Comparison of ENCODE assay signal across 1 cellular context in the genomic region with DNA sequence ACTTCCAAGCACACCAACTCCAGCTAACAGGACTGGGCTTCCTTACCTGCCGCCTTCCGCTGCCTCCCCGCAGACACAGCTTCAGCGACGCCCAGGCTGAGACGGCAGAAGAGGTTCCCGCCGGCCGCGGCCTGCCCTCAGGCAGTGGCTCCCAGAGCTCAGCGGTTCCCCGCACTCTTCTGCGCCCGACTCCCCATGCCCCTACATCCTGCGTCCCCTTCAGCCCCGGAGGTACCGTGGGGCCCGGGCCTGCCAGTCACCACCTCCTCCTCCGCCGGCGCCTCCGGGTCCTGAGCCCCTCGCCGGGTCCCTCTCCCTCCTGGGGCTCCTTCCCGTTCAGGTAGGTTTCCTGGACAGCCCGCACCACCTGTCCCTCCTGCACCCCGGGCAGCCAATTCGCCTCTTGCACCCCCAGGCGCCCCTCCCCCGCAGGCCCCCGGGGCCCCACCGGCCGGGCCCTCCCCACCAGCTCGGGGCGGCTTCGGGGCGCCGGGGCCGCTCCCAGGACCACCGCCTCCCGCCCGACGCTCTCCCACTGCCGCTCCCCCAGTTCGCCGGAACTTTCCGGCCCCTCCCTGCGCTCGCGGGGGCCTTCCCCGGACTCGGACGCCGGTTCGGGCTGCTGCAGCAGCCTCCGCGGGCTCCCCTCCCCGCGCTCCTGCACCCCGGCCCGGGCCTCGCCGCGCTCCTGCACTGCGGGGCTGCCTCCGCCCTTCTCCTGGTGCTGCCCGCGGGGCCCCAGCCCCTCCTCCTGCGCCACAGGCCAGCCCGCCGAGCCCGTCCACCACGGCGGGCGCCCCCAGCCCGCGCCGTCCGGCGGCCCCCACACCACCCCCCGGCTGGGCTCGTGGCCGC.
A peak's percentile ranks its signal among the peaks of the same experiment; 100 is the strongest.
TF ChIP-seq lines count a peak whose summit lies in the region.

A gene (minus strand): TSS at position 113 of the 855 bp plus-strand sequence. CDS start 19,963 bp downstream, outside the sequence.

TF ChIP-seq in HepG2, 621 proteins besides CTCF, POLR2A, EP300 and RAD21 (continued from another document and continues in another):
- TF ChIP-seq, protein P1, sequence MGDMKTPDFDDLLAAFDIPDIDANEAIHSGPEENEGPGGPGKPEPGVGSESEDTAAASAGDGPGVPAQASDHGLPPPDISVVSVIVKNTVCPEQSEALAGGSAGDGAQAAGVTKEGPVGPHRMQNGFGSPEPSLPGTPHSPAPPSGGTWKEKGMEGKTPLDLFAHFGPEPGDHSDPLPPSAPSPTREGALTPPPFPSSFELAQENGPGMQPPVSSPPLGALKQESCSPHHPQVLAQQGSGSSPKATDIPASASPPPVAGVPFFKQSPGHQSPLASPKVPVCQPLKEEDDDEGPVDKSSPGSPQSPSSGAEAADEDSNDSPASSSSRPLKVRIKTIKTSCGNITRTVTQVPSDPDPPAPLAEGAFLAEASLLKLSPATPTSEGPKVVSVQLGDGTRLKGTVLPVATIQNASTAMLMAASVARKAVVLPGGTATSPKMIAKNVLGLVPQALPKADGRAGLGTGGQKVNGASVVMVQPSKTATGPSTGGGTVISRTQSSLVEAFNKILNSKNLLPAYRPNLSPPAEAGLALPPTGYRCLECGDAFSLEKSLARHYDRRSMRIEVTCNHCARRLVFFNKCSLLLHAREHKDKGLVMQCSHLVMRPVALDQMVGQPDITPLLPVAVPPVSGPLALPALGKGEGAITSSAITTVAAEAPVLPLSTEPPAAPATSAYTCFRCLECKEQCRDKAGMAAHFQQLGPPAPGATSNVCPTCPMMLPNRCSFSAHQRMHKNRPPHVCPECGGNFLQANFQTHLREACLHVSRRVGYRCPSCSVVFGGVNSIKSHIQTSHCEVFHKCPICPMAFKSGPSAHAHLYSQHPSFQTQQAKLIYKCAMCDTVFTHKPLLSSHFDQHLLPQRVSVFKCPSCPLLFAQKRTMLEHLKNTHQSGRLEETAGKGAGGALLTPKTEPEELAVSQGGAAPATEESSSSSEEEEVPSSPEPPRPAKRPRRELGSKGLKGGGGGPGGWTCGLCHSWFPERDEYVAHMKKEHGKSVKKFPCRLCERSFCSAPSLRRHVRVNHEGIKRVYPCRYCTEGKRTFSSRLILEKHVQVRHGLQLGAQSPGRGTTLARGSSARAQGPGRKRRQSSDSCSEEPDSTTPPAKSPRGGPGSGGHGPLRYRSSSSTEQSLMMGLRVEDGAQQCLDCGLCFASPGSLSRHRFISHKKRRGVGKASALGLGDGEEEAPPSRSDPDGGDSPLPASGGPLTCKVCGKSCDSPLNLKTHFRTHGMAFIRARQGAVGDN (CRISPR knock-in tag; IDR thresholded peaks at IDR 0.05), result peak; percentile 62
- TF ChIP-seq ZFY (CRISPR knock-in tag; IDR thresholded peaks at IDR 0.05) (peak; percentile 41; the same call in 1 of the 2 replicates), ZZZ3 (CRISPR knock-in tag; IDR thresholded peaks at IDR 0.05; ENCODE audit: borderline replicate concordance) (no peak), ZNF563 (CRISPR knock-in tag; IDR thresholded peaks at IDR 0.05) (no peak), ELF4 (CRISPR knock-in tag; IDR thresholded peaks at IDR 0.05; ENCODE audit: borderline replicate concordance) (no peak), NFKBIZ (CRISPR knock-in tag; IDR thresholded peaks at IDR 0.05) (no peak), RFX1 (IDR thresholded peaks at IDR 0.05) (no peak), POGZ (CRISPR knock-in tag; IDR thresholded peaks at IDR 0.05) (no peak), EHMT2 (IDR thresholded peaks at IDR 0.05; ENCODE audit: borderline replicate concordance, low read depth, low read length) (no peak), NR3C1 (CRISPR knock-in tag; IDR thresholded peaks at IDR 0.05) (no peak), MTA1 (CRISPR knock-in tag; IDR thresholded peaks at IDR 0.05; ENCODE audit: borderline replicate concordance) (no peak), ZNF460 (CRISPR knock-in tag; IDR thresholded peaks at IDR 0.05; ENCODE audit: borderline replicate concordance) (no peak), SRSF1 (optimal IDR thresholded peaks at IDR 0.05; ENCODE audit: low read depth, low read length) (peak; percentile 25), ZNF510 (CRISPR knock-in tag; IDR thresholded peaks at IDR 0.05; ENCODE audit: low read depth) (no peak), ZFP36 (IDR thresholded peaks at IDR 0.05; ENCODE audit: borderline replicate concordance, low read depth, low read length, partially characterized antibody) (no peak), ZNF841 (CRISPR knock-in tag; IDR thresholded peaks at IDR 0.05; ENCODE audit: borderline replicate concordance) (no peak), ZNF549 (CRISPR knock-in tag; IDR thresholded peaks at IDR 0.05) (no peak), SMAD3 (CRISPR knock-in tag; IDR thresholded peaks at IDR 0.05) (no peak), ZNF331 (CRISPR knock-in tag; IDR thresholded peaks at IDR 0.05) (no peak), SRSF9 (IDR thresholded peaks at IDR 0.05; ENCODE audit: borderline replicate concordance, insufficient read depth, low read depth, low read length, poor library complexity, severe bottlenecking) (no peak), ZNF337 (CRISPR knock-in tag; IDR thresholded peaks at IDR 0.05; ENCODE audit: borderline replicate concordance, low read depth) (no peak), NCOR1 (IDR thresholded peaks at IDR 0.05; ENCODE audit: borderline replicate concordance, low read length) (no peak), ADNP (CRISPR knock-in tag; IDR thresholded peaks at IDR 0.05) (no peak), ZKSCAN8 (CRISPR knock-in tag; IDR thresholded peaks at IDR 0.05; ENCODE audit: borderline replicate concordance) (no peak), ZNF329 (CRISPR knock-in tag; IDR thresholded peaks at IDR 0.05; ENCODE audit: low read depth) (no peak), ZNF234 (CRISPR knock-in tag; conservative IDR thresholded peaks at IDR 0.05) (no peak), RORA (CRISPR knock-in tag; IDR thresholded peaks at IDR 0.05) (no peak), TEAD2 (CRISPR knock-in tag; IDR thresholded peaks at IDR 0.05) (no peak), PHB2 (IDR thresholded peaks at IDR 0.05; ENCODE audit: partially characterized antibody) (no peak), SAP130 (CRISPR knock-in tag; IDR thresholded peaks at IDR 0.05; ENCODE audit: low read depth) (no peak; the same call in 1 of the 2 replicates), KDM3A (CRISPR knock-in tag; IDR thresholded peaks at IDR 0.05; ENCODE audit: low read depth) (no peak), ZNF432 (CRISPR knock-in tag; IDR thresholded peaks at IDR 0.05; ENCODE audit: borderline replicate concordance) (no peak), ZNF225 (CRISPR knock-in tag; IDR thresholded peaks at IDR 0.05) (no peak), FOXC1 (CRISPR knock-in tag; IDR thresholded peaks at IDR 0.05; ENCODE audit: borderline replicate concordance) (0 out of 2 replicates have a peak, but pooled peaks have one; percentile 32), GTF3A (CRISPR knock-in tag; conservative IDR thresholded peaks at IDR 0.05) (no peak), ZSCAN20 (CRISPR knock-in tag; IDR thresholded peaks at IDR 0.05; ENCODE audit: borderline replicate concordance) (no peak)
- TF ChIP-seq, protein P2, sequence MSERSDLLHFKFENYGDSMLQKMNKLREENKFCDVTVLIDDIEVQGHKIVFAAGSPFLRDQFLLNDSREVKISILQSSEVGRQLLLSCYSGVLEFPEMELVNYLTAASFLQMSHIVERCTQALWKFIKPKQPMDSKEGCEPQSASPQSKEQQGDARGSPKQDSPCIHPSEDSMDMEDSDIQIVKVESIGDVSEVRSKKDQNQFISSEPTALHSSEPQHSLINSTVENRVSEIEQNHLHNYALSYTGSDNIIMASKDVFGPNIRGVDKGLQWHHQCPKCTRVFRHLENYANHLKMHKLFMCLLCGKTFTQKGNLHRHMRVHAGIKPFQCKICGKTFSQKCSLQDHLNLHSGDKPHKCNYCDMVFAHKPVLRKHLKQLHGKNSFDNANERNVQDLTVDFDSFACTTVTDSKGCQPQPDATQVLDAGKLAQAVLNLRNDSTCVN (CRISPR knock-in tag; IDR thresholded peaks at IDR 0.05; ENCODE audit: borderline replicate concordance), result no peak
- TF ChIP-seq, protein P3, sequence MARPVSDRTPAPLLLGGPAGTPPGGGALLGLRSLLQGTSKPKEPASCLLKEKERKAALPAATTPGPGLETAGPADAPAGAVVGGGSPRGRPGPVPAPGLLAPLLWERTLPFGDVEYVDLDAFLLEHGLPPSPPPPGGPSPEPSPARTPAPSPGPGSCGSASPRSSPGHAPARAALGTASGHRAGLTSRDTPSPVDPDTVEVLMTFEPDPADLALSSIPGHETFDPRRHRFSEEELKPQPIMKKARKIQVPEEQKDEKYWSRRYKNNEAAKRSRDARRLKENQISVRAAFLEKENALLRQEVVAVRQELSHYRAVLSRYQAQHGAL (CRISPR knock-in tag; IDR thresholded peaks at IDR 0.05; ENCODE audit: not compliant biosample characterization), result no peak
- TF ChIP-seq, protein P4, sequence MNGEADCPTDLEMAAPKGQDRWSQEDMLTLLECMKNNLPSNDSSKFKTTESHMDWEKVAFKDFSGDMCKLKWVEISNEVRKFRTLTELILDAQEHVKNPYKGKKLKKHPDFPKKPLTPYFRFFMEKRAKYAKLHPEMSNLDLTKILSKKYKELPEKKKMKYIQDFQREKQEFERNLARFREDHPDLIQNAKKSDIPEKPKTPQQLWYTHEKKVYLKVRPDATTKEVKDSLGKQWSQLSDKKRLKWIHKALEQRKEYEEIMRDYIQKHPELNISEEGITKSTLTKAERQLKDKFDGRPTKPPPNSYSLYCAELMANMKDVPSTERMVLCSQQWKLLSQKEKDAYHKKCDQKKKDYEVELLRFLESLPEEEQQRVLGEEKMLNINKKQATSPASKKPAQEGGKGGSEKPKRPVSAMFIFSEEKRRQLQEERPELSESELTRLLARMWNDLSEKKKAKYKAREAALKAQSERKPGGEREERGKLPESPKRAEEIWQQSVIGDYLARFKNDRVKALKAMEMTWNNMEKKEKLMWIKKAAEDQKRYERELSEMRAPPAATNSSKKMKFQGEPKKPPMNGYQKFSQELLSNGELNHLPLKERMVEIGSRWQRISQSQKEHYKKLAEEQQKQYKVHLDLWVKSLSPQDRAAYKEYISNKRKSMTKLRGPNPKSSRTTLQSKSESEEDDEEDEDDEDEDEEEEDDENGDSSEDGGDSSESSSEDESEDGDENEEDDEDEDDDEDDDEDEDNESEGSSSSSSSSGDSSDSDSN (CRISPR knock-in tag; IDR thresholded peaks at IDR 0.05), result peak; percentile 79; the same call in 1 of the 2 replicates
- TF ChIP-seq, protein P5, sequence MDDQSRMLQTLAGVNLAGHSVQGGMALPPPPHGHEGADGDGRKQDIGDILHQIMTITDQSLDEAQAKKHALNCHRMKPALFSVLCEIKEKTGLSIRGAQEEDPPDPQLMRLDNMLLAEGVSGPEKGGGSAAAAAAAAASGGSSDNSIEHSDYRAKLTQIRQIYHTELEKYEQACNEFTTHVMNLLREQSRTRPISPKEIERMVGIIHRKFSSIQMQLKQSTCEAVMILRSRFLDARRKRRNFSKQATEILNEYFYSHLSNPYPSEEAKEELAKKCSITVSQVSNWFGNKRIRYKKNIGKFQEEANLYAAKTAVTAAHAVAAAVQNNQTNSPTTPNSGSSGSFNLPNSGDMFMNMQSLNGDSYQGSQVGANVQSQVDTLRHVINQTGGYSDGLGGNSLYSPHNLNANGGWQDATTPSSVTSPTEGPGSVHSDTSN (CRISPR knock-in tag; IDR thresholded peaks at IDR 0.05; ENCODE audit: borderline replicate concordance), result no peak
- TF ChIP-seq, protein P6, sequence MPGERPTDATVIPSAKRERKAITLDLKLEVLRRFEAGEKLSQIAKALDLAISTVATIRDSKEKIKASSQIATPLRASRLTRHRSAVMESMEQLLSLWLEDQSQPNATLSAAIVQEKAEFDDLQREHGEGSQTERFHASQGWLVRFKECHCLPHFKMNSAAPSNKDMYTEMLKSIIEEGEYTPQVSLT (CRISPR knock-in tag; IDR thresholded peaks at IDR 0.05; ENCODE audit: borderline replicate concordance, low read depth), result no peak
- TF ChIP-seq, protein P7, sequence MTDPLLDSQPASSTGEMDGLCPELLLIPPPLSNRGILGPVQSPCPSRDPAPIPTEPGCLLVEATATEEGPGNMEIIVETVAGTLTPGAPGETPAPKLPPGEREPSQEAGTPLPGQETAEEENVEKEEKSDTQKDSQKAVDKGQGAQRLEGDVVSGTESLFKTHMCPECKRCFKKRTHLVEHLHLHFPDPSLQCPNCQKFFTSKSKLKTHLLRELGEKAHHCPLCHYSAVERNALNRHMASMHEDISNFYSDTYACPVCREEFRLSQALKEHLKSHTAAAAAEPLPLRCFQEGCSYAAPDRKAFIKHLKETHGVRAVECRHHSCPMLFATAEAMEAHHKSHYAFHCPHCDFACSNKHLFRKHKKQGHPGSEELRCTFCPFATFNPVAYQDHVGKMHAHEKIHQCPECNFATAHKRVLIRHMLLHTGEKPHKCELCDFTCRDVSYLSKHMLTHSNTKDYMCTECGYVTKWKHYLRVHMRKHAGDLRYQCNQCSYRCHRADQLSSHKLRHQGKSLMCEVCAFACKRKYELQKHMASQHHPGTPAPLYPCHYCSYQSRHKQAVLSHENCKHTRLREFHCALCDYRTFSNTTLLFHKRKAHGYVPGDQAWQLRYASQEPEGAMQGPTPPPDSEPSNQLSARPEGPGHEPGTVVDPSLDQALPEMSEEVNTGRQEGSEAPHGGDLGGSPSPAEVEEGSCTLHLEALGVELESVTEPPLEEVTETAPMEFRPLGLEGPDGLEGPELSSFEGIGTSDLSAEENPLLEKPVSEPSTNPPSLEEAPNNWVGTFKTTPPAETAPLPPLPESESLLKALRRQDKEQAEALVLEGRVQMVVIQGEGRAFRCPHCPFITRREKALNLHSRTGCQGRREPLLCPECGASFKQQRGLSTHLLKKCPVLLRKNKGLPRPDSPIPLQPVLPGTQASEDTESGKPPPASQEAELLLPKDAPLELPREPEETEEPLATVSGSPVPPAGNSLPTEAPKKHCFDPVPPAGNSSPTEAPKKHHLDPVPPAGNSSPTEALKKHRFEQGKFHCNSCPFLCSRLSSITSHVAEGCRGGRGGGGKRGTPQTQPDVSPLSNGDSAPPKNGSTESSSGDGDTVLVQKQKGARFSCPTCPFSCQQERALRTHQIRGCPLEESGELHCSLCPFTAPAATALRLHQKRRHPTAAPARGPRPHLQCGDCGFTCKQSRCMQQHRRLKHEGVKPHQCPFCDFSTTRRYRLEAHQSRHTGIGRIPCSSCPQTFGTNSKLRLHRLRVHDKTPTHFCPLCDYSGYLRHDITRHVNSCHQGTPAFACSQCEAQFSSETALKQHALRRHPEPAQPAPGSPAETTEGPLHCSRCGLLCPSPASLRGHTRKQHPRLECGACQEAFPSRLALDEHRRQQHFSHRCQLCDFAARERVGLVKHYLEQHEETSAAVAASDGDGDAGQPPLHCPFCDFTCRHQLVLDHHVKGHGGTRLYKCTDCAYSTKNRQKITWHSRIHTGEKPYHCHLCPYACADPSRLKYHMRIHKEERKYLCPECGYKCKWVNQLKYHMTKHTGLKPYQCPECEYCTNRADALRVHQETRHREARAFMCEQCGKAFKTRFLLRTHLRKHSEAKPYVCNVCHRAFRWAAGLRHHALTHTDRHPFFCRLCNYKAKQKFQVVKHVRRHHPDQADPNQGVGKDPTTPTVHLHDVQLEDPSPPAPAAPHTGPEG (CRISPR knock-in tag; IDR thresholded peaks at IDR 0.05), result peak; percentile 12
- TF ChIP-seq, protein P8, sequence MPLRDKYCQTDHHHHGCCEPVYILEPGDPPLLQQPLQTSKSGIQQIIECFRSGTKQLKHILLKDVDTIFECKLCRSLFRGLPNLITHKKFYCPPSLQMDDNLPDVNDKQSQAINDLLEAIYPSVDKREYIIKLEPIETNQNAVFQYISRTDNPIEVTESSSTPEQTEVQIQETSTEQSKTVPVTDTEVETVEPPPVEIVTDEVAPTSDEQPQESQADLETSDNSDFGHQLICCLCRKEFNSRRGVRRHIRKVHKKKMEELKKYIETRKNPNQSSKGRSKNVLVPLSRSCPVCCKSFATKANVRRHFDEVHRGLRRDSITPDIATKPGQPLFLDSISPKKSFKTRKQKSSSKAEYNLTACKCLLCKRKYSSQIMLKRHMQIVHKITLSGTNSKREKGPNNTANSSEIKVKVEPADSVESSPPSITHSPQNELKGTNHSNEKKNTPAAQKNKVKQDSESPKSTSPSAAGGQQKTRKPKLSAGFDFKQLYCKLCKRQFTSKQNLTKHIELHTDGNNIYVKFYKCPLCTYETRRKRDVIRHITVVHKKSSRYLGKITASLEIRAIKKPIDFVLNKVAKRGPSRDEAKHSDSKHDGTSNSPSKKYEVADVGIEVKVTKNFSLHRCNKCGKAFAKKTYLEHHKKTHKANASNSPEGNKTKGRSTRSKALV (CRISPR knock-in tag; IDR thresholded peaks at IDR 0.05), result no peak
